ENCODE assay signal across 8 cellular contexts in genomic region chr5:12675956-12676355, GRCh38.
"Had no signal": no experiment of that assay in that cellular context is flagged by ENCODE, and none has a peak within 500 bp of the region (broad histone marks: within the 10 kb centered on the region; RNA-seq: fewer than 3 reads in every experiment).

No MANE protein-coding gene starts in this region.

- H3K27me3 Mint-ChIP-seq: IgD-negative memory B cell had no signal

- H3K36me3 Mint-ChIP-seq: IgD-negative memory B cell had no signal

- H3K36me3 ChIP-seq: HAP-1 had no signal

- H3K4me2 ChIP-seq: GM23338 had no signal

- H3K27ac ChIP-seq: HL-60 had no signal

- H3K4me3 ChIP-seq: GM23338, HAP-1 had no signal

- H3K4me1 ChIP-seq: HAP-1 had no signal

- H3K27ac Mint-ChIP-seq: GM23338, HFFc6, IgD-negative memory B cell had no signal

- H3K9me3 ChIP-seq: HAP-1 had no signal

- H3K4me3 Mint-ChIP-seq: GM23338, HFFc6 had no signal

- ATAC-seq: GM23338, HCT116 had no signal

- H3K4me1 Mint-ChIP-seq: IgD-negative memory B cell had no signal

- DNase-seq: H7, HFFc6, KG1 had no signal

- H2AFZ ChIP-seq: GM23338 had no signal
